In the genomic region with DNA sequence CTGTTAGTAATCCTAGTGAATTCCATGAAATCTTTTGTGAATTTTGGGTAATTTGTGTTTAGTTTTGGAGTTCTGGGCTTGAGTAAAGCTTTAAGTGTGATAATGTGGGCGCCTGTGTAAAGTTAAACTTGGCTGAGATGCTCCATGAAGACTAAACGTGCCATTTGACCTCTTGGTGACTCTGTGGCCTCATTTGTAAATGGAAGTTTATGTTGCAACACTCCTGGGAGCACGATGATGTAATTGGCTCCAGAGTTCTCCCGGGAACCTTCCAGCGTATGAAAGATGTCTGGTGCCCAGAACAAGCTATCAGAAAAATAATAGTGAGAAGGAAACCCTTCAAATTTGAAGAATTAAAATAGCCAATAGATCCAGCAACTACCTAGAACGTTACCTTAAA, we compare ENCODE assay signal across 14 cellular contexts.
DNase-seq lines count a peak whose midpoint lies in the region; ATAC-seq and TF ChIP-seq lines count a peak whose summit lies in the region.
"Had no signal": no experiment of that assay in that cellular context is flagged by ENCODE, and none has a peak within 500 bp of the region (broad histone marks: within the 10 kb centered on the region; RNA-seq: fewer than 3 reads in every experiment).

No MANE protein-coding gene starts in this region.

- H3K4me1 ChIP-seq in tibial artery: peaks cover 0 to 18% (median 3%) of the 10 kb centered on the region in 4 donors
- H3K4me1 ChIP-seq: ascending aorta had no signal

- H3K4me3 ChIP-seq in choroid plexus epithelial cell (ENCODE audit: low read depth, low read length) (no peak overlapping the region), tibial artery (no peak overlapping the region)
- H3K4me3 ChIP-seq: ascending aorta, SK-N-MC, upper lobe of left lung had no signal

- no peaks in the 10 kb centered on the region for H3K9me3 ChIP-seq in tibial artery
- H3K9me3 ChIP-seq: ascending aorta, upper lobe of left lung had no signal

- no peaks in the 10 kb centered on the region for H3K36me3 ChIP-seq in tibial artery
- H3K36me3 ChIP-seq: ascending aorta, upper lobe of left lung had no signal

- TF ChIP-seq CTCF in choroid plexus epithelial cell (conservative IDR thresholded peaks at IDR 0.05; ENCODE audit: low read depth, low read length) (no peak), tibial artery (IDR thresholded peaks at IDR 0.05) (no peak), GM20000 (IDR thresholded peaks at IDR 0.05; ENCODE audit: extremely low read depth, missing control alignments) (no peak)

- peak; percentile 22 for DNase-seq in M059J (ENCODE audit: low read depth)
- DNase-seq in choroid plexus epithelial cell (ENCODE audit: low read depth): peak; percentile 84
- peak; percentile 78 for DNase-seq in left lobe of liver (ENCODE audit: low spot score)
- DNase-seq in tibial artery: peak; percentile 59 to 72
- no peak for DNase-seq in DMS153 treated with DMSO at 0.1 percent for 48 hours (lab: John Stamatoyannopoulos, UW; ENCODE audit: unreplicated experiment)
- DNase-seq in NCI-H1417 treated with DMSO at 0.1 percent for 48 hours (lab: John Stamatoyannopoulos, UW): no peak
- no peak for DNase-seq in GM20000 (ENCODE audit: low spot score)
- DNase-seq: activated effector memory CD4-positive, alpha-beta T cell treated with Interleukin-2 at 50 U/mL for 16 hours; kidney; stimulated activated CD4-positive, alpha-beta T cell treated with anti-CD3 and anti-CD28 coated beads, Interleukin-1b, Interleukin-23, amount 100 ng/mL, for 48 hours; upper lobe of left lung had no signal

- no peaks in the 10 kb centered on the region for H3K27me3 ChIP-seq in tibial artery
- H3K27me3 ChIP-seq: ascending aorta, upper lobe of left lung had no signal

- H3K27ac ChIP-seq in tibial artery: no peak overlapping the region
- H3K27ac ChIP-seq: SK-N-MC, VCaP had no signal

- intact Hi-C loops in tibial artery (cut with DNase I; ENCODE audit: low total_unique reads): no loop called here

- ATAC-seq in left lobe of liver: peak; percentile 99

Comparison
In these comparisons a context has a peak if more than half of its experiments do, and no peak if none do; other contexts are left out.
1. DNase-seq: peak in M059J (single experiment), choroid plexus epithelial cell (single experiment), left lobe of liver (single experiment) and tibial artery (2 of 2); none in DMS153 treated with DMSO at 0.1 percent for 48 hours (single experiment), NCI-H1417 treated with DMSO at 0.1 percent for 48 hours (single experiment) and GM20000 (single experiment).